22 cellular contexts compared by ENCODE assay signal in genomic region chr12:121154793-121155375, GRCh38.
"Had no signal": no experiment of that assay in that cellular context is flagged by ENCODE, and none has a peak within 500 bp of the region (broad histone marks: within the 10 kb centered on the region; RNA-seq: fewer than 3 reads in every experiment).

No MANE protein-coding gene starts in this region.

- DNase-seq: activated CD4-positive, alpha-beta memory T cell treated with anti-CD3 and anti-CD28 coated beads, Interleukin-2, amount 10 ng/mL, durations not matched to agents 7 days and 5 days; activated CD4-positive, alpha-beta T cell treated with anti-CD3 and anti-CD28 coated beads, Interleukin-2, amount 10 ng/mL, durations not matched to agents 7 days and 5 days; activated CD4-positive, CD25-positive, alpha-beta regulatory T cell treated with anti-CD3 and anti-CD28 coated beads, Interleukin-2, amount 50 U/mL, for 72 hours; activated CD8-positive, alpha-beta memory T cell treated with anti-CD3 and anti-CD28 coated beads, Interleukin-2, amount 50 U/mL, for 48 hours; activated gamma-delta T cell treated with Interleukin-2 at 50 U/mL for 16 hours; activated naive CD4-positive, alpha-beta T cell treated with anti-CD3 and anti-CD28 coated beads, Interleukin-2, amount 50 U/mL, for 16 hours; activated T-cell treated with anti-CD3 and anti-CD28 coated beads, Interleukin-2, amount 50 U/mL, for 4 hours; cortex of kidney; endodermal cell; foreskin fibroblast; head of caudate nucleus; hippocampal formation; kidney; midbrain; naive thymus-derived CD8-positive, alpha-beta T cell; right lobe of liver; stimulated activated CD4-positive, alpha-beta T cell treated with anti-CD3 and anti-CD28 coated beads, Interleukin-4, amount 100 ng/mL, for 1 hour; T-helper 2 cell; tibial artery; upper lobe of right lung had no signal

- ATAC-seq: activated T-cell treated with anti-CD3 and anti-CD28 coated beads, Interleukin-2, amount 50 U/mL, for 4 hours; activated T-helper 17 cell treated with anti-CD3 and anti-CD28 coated beads, Interleukin-2, amount 50 U/mL, for 72 hours; esophagus mucosa; naive thymus-derived CD8-positive, alpha-beta T cell; right lobe of liver; upper lobe of right lung had no signal
